Comparison of ENCODE assay signal across 8 cellular contexts in genomic region chr7:100539436-100540006, GRCh38. TPM values are rescaled to one million over a fixed set of nuclear protein-coding genes. Genes with fewer than 3 reads are reported as not detected.
A peak's percentile ranks its signal among the peaks of the same experiment; 100 is the strongest.
DNase-seq lines count a peak whose midpoint lies in the region; ATAC-seq, FAIRE-seq and TF ChIP-seq lines count a peak whose summit lies in the region.

No MANE protein-coding gene starts in this region.

- no peak for TF ChIP-seq POLR2A in endothelial cell of umbilical vein (IDR thresholded peaks at IDR 0.05; ENCODE audit: low read depth, low read length)

- H3K36me3 ChIP-seq in OCI-LY7 (ENCODE audit: insufficient read depth, low read length) (no peaks in the 10 kb centered on the region), endothelial cell of umbilical vein (ENCODE audit: control insufficient read depth in 2 of 2, extremely low read depth in 1 of 2, insufficient read depth in 2 of 2, low read length in 2 of 2) (no peaks in the 10 kb centered on the region)

- H3K9me3 ChIP-seq in OCI-LY7 (ENCODE audit: low read length), result no peaks in the 10 kb centered on the region
- H3K9me3 ChIP-seq in endothelial cell of umbilical vein (replicated peaks; ENCODE audit: control insufficient read depth, insufficient read depth, low read length), result no peaks in the 10 kb centered on the region

- peaks cover 36% of the 10 kb centered on the region for H3K4me1 Mint-ChIP-seq in Calu3 (ENCODE audit: low read depth, unreplicated experiment)
- peaks cover 20% of the 10 kb centered on the region for H3K4me1 Mint-ChIP-seq in osteocyte (ENCODE audit: unreplicated experiment)

- CTCF ChIA-PET in Calu3 (lab: Charles Lee), result interaction anchor here (1.6 kb wide), 1 partner anchor 52 kb away, joined by 3 read pairs; no protein-coding TSS in a partner anchor
- CTCF ChIA-PET in OCI-LY7 (lab: Charles Lee; ENCODE audit: unreplicated experiment), result no interaction called here
- CTCF ChIA-PET in endothelial cell of umbilical vein (lab: Charles Lee), result interaction anchor here (0.7 to 3.4 kb wide), 8 partner anchors 9 to 74 kb away, joined by 3 to 27 read pairs (median 4); partner anchors contain the start of gene NYAP1

- no peak for ATAC-seq in HG02884 (IDR thresholded peaks at IDR 0.05; ENCODE audit: unreplicated experiment)

- H3K9me2 ChIP-seq in OCI-LY7 (ENCODE audit: insufficient read depth, low read length), result no peaks in the 10 kb centered on the region

- H3K27ac Mint-ChIP-seq in Calu3 (ENCODE audit: unreplicated experiment) (peak overlapping the region; percentile 92), osteocyte (ENCODE audit: unreplicated experiment) (no peak overlapping the region)

- H3K9ac ChIP-seq in endothelial cell of umbilical vein (replicated peaks; ENCODE audit: extremely low read depth, insufficient read depth, low read length), result peak overlapping the region; percentile 21

- no peaks in the 10 kb centered on the region for H3K27me3 ChIP-seq in endothelial cell of umbilical vein (ENCODE audit: control insufficient read depth in 2 of 2, insufficient read depth in 2 of 2, low read length in 2 of 2)

- H3K4me3 Mint-ChIP-seq in Calu3 (ENCODE audit: low read depth, unreplicated experiment) (peak overlapping the region; percentile 95), osteocyte (ENCODE audit: unreplicated experiment) (peak overlapping the region; percentile 98)

- H3K9me3 Mint-ChIP-seq in Calu3 (ENCODE audit: low read depth, unreplicated experiment) (no peaks in the 10 kb centered on the region), osteocyte (ENCODE audit: unreplicated experiment) (no peaks in the 10 kb centered on the region)

- no peaks in the 10 kb centered on the region for H3K9me1 ChIP-seq in endothelial cell of umbilical vein (replicated peaks; ENCODE audit: control insufficient read depth, extremely low read depth, insufficient read depth, low read length)

- dilution Hi-C loops in endothelial cell of umbilical vein (cut with MboI; ENCODE audit: extremely low pct_ligation_motif_present, low sequenced_read_pairs), result no loop called here

- H3K4me3 ChIP-seq in OCI-LY7 (ENCODE audit: low read depth, low read length, poor library complexity, severe bottlenecking) (peak overlapping the region; percentile 75), endothelial cell of umbilical vein (replicated peaks in 1 of 3; ENCODE audit: insufficient read depth in 1 of 3, low read depth in 1 of 3, low read length in 3 of 3) (peak overlapping the region; percentile 38 to 96 (median 45))

- DNase-seq in Calu3, result no peak
- peak; percentile 24 for DNase-seq in OCI-LY7 (ENCODE audit: low spot score)
- DNase-seq in endothelial cell of umbilical vein (ENCODE audit: low read depth, low spot score), result no peak
- no peak for DNase-seq in osteocyte (ENCODE audit: extremely low spot score, unreplicated experiment)
- DNase-seq in stimulated activated naive CD4-positive, alpha-beta T cell (lab: John Stamatoyannopoulos, UW), result no peak
- no peak for DNase-seq in mucosa of gallbladder (ENCODE audit: low spot score)
- no peak for DNase-seq in COLO829 (ENCODE audit: low spot score)

- peaks cover 36% of the 10 kb centered on the region for H3K36me3 Mint-ChIP-seq in Calu3 (ENCODE audit: insufficient read depth, unreplicated experiment)
- H3K36me3 Mint-ChIP-seq in osteocyte (ENCODE audit: unreplicated experiment), result no peaks in the 10 kb centered on the region

- BruUV-seq in Calu3 (replicated peaks; lab: Mats Ljungman, UMichigan) (no TSS peak), OCI-LY7 (replicated peaks; lab: Mats Ljungman, UMichigan) (no TSS peak), endothelial cell of umbilical vein (replicated peaks; lab: Mats Ljungman, UMichigan) (no TSS peak)

- H3K4me2 ChIP-seq in OCI-LY7 (ENCODE audit: low read length) (peak overlapping the region; percentile 84), endothelial cell of umbilical vein (ENCODE audit: insufficient read depth, low read length) (peak overlapping the region; percentile 48)

- intact Hi-C loops in Calu3 (cut with micrococcal nuclease; ENCODE audit: unreplicated experiment), result no loop called here
- intact Hi-C loops in OCI-LY7 (cut with micrococcal nuclease; ENCODE audit: unreplicated experiment), result loop anchor here (2.0 kb wide), 1 partner anchor 61 kb away; the partner anchor contains the start of gene TSC22D4
- intact Hi-C loops in endothelial cell of umbilical vein (cut with micrococcal nuclease), result loop anchor here (1.0 to 2.0 kb wide), 4 partner anchors 20 to 73 kb away; partner anchors contain the start of genes MOSPD3 and TSC22D4

- H3K27ac ChIP-seq in OCI-LY7 (ENCODE audit: low read depth, low read length, poor library complexity, severe bottlenecking) (no peak overlapping the region), endothelial cell of umbilical vein (ENCODE audit: insufficient read depth, low read depth, low read length) (no peak overlapping the region)

- FAIRE-seq in endothelial cell of umbilical vein (lab: Jason Lieb, UNC), result no peak

- H3K4me1 ChIP-seq in OCI-LY7 (ENCODE audit: insufficient read depth, low read length, poor library complexity, severe bottlenecking) (peaks cover 48% of the 10 kb centered on the region), endothelial cell of umbilical vein (ENCODE audit: control insufficient read depth, extremely low read depth, insufficient read depth, low read length) (peaks cover 19% of the 10 kb centered on the region)

- POLR2A ChIA-PET in OCI-LY7 (lab: Charles Lee) (interaction anchor here (1.0 kb wide), 1 partner anchor 8 kb away, joined by 3 read pairs; no protein-coding TSS in a partner anchor), endothelial cell of umbilical vein (lab: Charles Lee) (interaction anchor here (0.7 to 1.2 kb wide), 2 partner anchors 20 to 25 kb away, joined by 3 to 4 read pairs; no protein-coding TSS in a partner anchor)

- TF ChIP-seq CTCF in Calu3 (IDR thresholded peaks at IDR 0.05; ENCODE audit: unreplicated experiment), result no peak
- no peak for TF ChIP-seq CTCF in OCI-LY7 (conservative IDR thresholded peaks at IDR 0.05; ENCODE audit: low read length)
- TF ChIP-seq CTCF in endothelial cell of umbilical vein (IDR thresholded peaks at IDR 0.05; ENCODE audit: extremely low read depth in 1 of 2, insufficient read depth in 1 of 2, low read depth in 1 of 2, low read length in 2 of 2), result no peak
- TF ChIP-seq CTCF in osteocyte (IDR thresholded peaks at IDR 0.05), result no peak

- H2AFZ ChIP-seq in OCI-LY7 (ENCODE audit: low read length) (no peak overlapping the region), endothelial cell of umbilical vein (ENCODE audit: low read depth, low read length) (peak overlapping the region; percentile 26)

- H3K79me2 ChIP-seq in OCI-LY7 (ENCODE audit: insufficient read depth, low read depth, low read length), result peaks cover 35% of the 10 kb centered on the region; the same call in 1 of the 2 replicates
- H3K79me2 ChIP-seq in endothelial cell of umbilical vein (ENCODE audit: control insufficient read depth, insufficient read depth, low read length), result peaks cover 30% of the 10 kb centered on the region

- no peaks in the 10 kb centered on the region for H3K27me3 Mint-ChIP-seq in Calu3 (ENCODE audit: unreplicated experiment)
- no peaks in the 10 kb centered on the region for H3K27me3 Mint-ChIP-seq in osteocyte (ENCODE audit: unreplicated experiment)

- no peaks in the 10 kb centered on the region for H4K20me1 ChIP-seq in OCI-LY7 (ENCODE audit: insufficient read depth, low read length)
- no peaks in the 10 kb centered on the region for H4K20me1 ChIP-seq in endothelial cell of umbilical vein (replicated peaks; ENCODE audit: control insufficient read depth, extremely low read depth, insufficient read depth, low read length)

RNA-seq across cellular contexts. Expression of gene AGFG2, which starts 0.5 kb away (rescaled TPM):
- total RNA-seq in Calu3 (2022) (45.6 and 63.1 TPM in 2 replicates), OCI-LY7 (2022) (15.2 and 17.1 TPM in 2 replicates), endothelial cell of umbilical vein (36.3 and 44.6 TPM in 2 replicates), osteocyte (10.2 and 10.8 TPM in 2 replicates), mucosa of gallbladder (102 TPM)
- total RNA-seq in OCI-LY7 (2014; rRNA removed; shearing (Covaris generic)), result 7.9 and 11.5 TPM in 2 replicates
- polyA plus RNA-seq in endothelial cell of umbilical vein, result 33.6 and 47.9 TPM in 2 replicates
- 15.1 and 22.6 TPM in 2 replicates for polyA plus RNA-seq in endothelial cell of umbilical vein (2011; cell fraction: cytosol; rRNA removed)
- 72.3 and 81.2 TPM in 2 replicates for polyA plus RNA-seq in endothelial cell of umbilical vein (2011; cell fraction: nucleus; rRNA removed)
- 17.8 and 19.9 TPM in 2 replicates for polyA plus RNA-seq in endothelial cell of umbilical vein (2012)
- polyA minus RNA-seq in endothelial cell of umbilical vein, result 13.4 and 14.2 TPM in 2 replicates
- 15.2 TPM for polyA minus RNA-seq in endothelial cell of umbilical vein (2011; cell fraction: cytosol; rRNA and poly(A)+ RNA removed)
- polyA minus RNA-seq in endothelial cell of umbilical vein (2011; cell fraction: nucleus; rRNA and poly(A)+ RNA removed), result 17.0 and 17.7 TPM in 2 replicates

RNA-seq across cellular contexts. Expression of gene SAP25, which starts 34.2 kb away (rescaled TPM):
- total RNA-seq in Calu3 (2022) (3.1 and 3.2 TPM in 2 replicates), OCI-LY7 (2022) (12.7 and 14.0 TPM in 2 replicates), endothelial cell of umbilical vein (2.4 and 3.2 TPM in 2 replicates), osteocyte (1.5 TPM in 1 of 2 replicates, not detected in the other), mucosa of gallbladder (13.3 TPM)
- total RNA-seq in OCI-LY7 (2014; rRNA removed; shearing (Covaris generic)), result 1.2 and 1.5 TPM in 2 replicates
- 3.2 and 5.0 TPM in 2 replicates for polyA plus RNA-seq in endothelial cell of umbilical vein
- 0.30 and 0.32 TPM in 2 replicates for polyA plus RNA-seq in endothelial cell of umbilical vein (2011; cell fraction: cytosol; rRNA removed)
- 8.9 TPM in 2 replicates for polyA plus RNA-seq in endothelial cell of umbilical vein (2011; cell fraction: nucleus; rRNA removed)
- polyA plus RNA-seq in endothelial cell of umbilical vein (2012), result 0.35 and 0.52 TPM in 2 replicates
- polyA minus RNA-seq in endothelial cell of umbilical vein, result 0.66 TPM in 1 of 2 replicates, not detected in the other
- not detected for polyA minus RNA-seq in endothelial cell of umbilical vein (2011; cell fraction: cytosol; rRNA and poly(A)+ RNA removed)
- polyA minus RNA-seq in endothelial cell of umbilical vein (2011; cell fraction: nucleus; rRNA and poly(A)+ RNA removed), result 2.1 and 4.6 TPM in 2 replicates

RNA-seq across cellular contexts. Expression of gene LRCH4, which starts 46.4 kb away (rescaled TPM):
- total RNA-seq in Calu3 (2022) (29.0 and 34.6 TPM in 2 replicates), OCI-LY7 (2022) (72.0 and 75.5 TPM in 2 replicates), endothelial cell of umbilical vein (56.1 and 61.5 TPM in 2 replicates), osteocyte (76.2 and 90.9 TPM in 2 replicates), mucosa of gallbladder (131 TPM)
- total RNA-seq in OCI-LY7 (2014; rRNA removed; shearing (Covaris generic)), result 30.3 and 39.2 TPM in 2 replicates
- 32.1 and 40.6 TPM in 2 replicates for polyA plus RNA-seq in endothelial cell of umbilical vein
- polyA plus RNA-seq in endothelial cell of umbilical vein (2011; cell fraction: cytosol; rRNA removed), result 11.4 and 16.9 TPM in 2 replicates
- polyA plus RNA-seq in endothelial cell of umbilical vein (2011; cell fraction: nucleus; rRNA removed), result 199 and 251 TPM in 2 replicates
- 23.4 and 23.7 TPM in 2 replicates for polyA plus RNA-seq in endothelial cell of umbilical vein (2012)
- polyA minus RNA-seq in endothelial cell of umbilical vein, result 22.1 and 24.7 TPM in 2 replicates
- polyA minus RNA-seq in endothelial cell of umbilical vein (2011; cell fraction: cytosol; rRNA and poly(A)+ RNA removed), result 21.6 TPM
- 53.2 and 73.3 TPM in 2 replicates for polyA minus RNA-seq in endothelial cell of umbilical vein (2011; cell fraction: nucleus; rRNA and poly(A)+ RNA removed)

RNA-seq across cellular contexts. Expression of gene FBXO24, which starts 46.6 kb away (rescaled TPM):
- 0.29 and 0.66 TPM in 2 replicates for total RNA-seq in Calu3 (2022)
- total RNA-seq in OCI-LY7 (2014; rRNA removed; shearing (Covaris generic)), result 0.16 TPM in 1 of 2 replicates, not detected in the other
- 1.2 and 1.7 TPM in 2 replicates for total RNA-seq in OCI-LY7 (2022)
- 0.35 and 0.38 TPM in 2 replicates for total RNA-seq in endothelial cell of umbilical vein
- polyA plus RNA-seq in endothelial cell of umbilical vein, result 0.16 and 0.37 TPM in 2 replicates
- polyA plus RNA-seq in endothelial cell of umbilical vein (2011; cell fraction: cytosol; rRNA removed), result 0.23 and 0.27 TPM in 2 replicates
- polyA plus RNA-seq in endothelial cell of umbilical vein (2011; cell fraction: nucleus; rRNA removed), result 0.97 and 1.0 TPM in 2 replicates
- polyA plus RNA-seq in endothelial cell of umbilical vein (2012), result 0.11 and 0.30 TPM in 2 replicates
- 0.21 and 1.3 TPM in 2 replicates for polyA minus RNA-seq in endothelial cell of umbilical vein
- polyA minus RNA-seq in endothelial cell of umbilical vein (2011; cell fraction: cytosol; rRNA and poly(A)+ RNA removed), result not detected
- 0.87 TPM in 1 of 2 replicates, not detected in the other for polyA minus RNA-seq in endothelial cell of umbilical vein (2011; cell fraction: nucleus; rRNA and poly(A)+ RNA removed)
- 0.46 and 0.94 TPM in 2 replicates for total RNA-seq in osteocyte
- 1.6 TPM for total RNA-seq in mucosa of gallbladder

RNA-seq across cellular contexts. Expression of gene NYAP1, which starts 55.8 kb away (rescaled TPM):
- total RNA-seq in Calu3 (2022) (0.38 and 0.39 TPM in 2 replicates), OCI-LY7 (2022) (0.10 and 0.50 TPM in 2 replicates), endothelial cell of umbilical vein (2.0 and 2.8 TPM in 2 replicates), osteocyte (0.89 and 0.99 TPM in 2 replicates), mucosa of gallbladder (1.2 TPM)
- 0.08 and 0.98 TPM in 2 replicates for total RNA-seq in OCI-LY7 (2014; rRNA removed; shearing (Covaris generic))
- polyA plus RNA-seq in endothelial cell of umbilical vein, result 0.37 and 0.46 TPM in 2 replicates
- 0.34 and 0.76 TPM in 2 replicates for polyA plus RNA-seq in endothelial cell of umbilical vein (2011; cell fraction: cytosol; rRNA removed)
- polyA plus RNA-seq in endothelial cell of umbilical vein (2011; cell fraction: nucleus; rRNA removed), result 1.0 and 1.1 TPM in 2 replicates
- polyA plus RNA-seq in endothelial cell of umbilical vein (2012), result 1.2 and 3.3 TPM in 2 replicates
- polyA minus RNA-seq in endothelial cell of umbilical vein, result 0.27 and 0.38 TPM in 2 replicates
- not detected for polyA minus RNA-seq in endothelial cell of umbilical vein (2011; cell fraction: cytosol; rRNA and poly(A)+ RNA removed)
- 0.34 TPM in 1 of 2 replicates, not detected in the other for polyA minus RNA-seq in endothelial cell of umbilical vein (2011; cell fraction: nucleus; rRNA and poly(A)+ RNA removed)
